9 cellular contexts compared by ENCODE assay signal in the genomic region with DNA sequence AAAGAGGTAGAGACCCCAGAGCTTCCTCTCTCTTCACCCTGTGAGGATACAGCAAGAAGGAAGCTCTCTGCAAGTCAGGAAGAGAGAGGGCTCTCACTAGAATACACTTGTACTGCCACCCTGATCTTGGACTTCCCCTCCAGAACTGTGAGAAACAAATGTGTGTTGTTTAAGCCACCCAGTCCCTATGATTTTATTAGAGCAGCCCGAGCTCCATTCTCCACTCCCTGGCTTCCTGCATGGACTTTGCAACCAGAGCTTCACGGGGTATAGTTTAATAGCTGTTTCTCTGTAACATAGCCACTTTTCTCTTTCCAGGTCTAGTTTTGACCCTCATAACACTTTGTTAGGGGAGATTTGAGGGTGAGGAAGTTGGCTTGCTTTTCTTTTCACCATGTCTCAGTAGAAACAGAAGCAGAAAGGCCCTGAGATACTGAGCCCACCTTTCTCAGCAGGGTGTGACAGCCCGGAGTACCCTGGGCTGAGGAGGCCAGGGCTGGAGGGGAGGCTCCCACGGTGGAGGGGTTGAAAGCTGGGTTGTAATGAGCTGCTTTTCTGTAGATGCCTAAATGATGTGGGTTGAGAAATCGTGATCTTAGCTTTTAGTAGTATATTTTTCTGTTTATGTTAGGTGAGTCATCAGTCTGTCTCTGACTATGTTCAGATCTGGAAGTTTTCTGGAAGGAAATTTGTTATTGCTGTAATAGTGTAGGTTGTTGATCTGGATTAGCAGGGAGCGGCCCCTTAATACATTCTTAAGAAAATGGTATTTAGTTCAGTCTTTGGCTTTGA.
DNase-seq lines count a peak whose midpoint lies in the region; ATAC-seq, FAIRE-seq and TF ChIP-seq lines count a peak whose summit lies in the region.
"Had no signal": no experiment of that assay in that cellular context is flagged by ENCODE, and none has a peak within 500 bp of the region (broad histone marks: within the 10 kb centered on the region; RNA-seq: fewer than 3 reads in every experiment).

No MANE protein-coding gene starts in this region.

- H3K4me1 Mint-ChIP-seq in activated T-cell treated with anti-CD3 and anti-CD28 coated beads, Interleukin-2, amount 50 U/mL, for 72 hours (ENCODE audit: low read depth): peaks cover 50% of the 10 kb centered on the region
- H3K4me1 Mint-ChIP-seq in activated T-helper 17 cell treated with anti-CD3 and anti-CD28 coated beads, Interleukin-2, amount 50 U/mL, for 72 hours: peaks cover 12% of the 10 kb centered on the region

- no peaks in the 10 kb centered on the region for H3K27me3 ChIP-seq in tibial artery

- ATAC-seq in activated T-cell treated with anti-CD3 and anti-CD28 coated beads, Interleukin-2, amount 50 U/mL, for 72 hours (replicated peaks in 1 of 2): peak; percentile 69 to 74
- ATAC-seq in activated T-helper 17 cell treated with anti-CD3 and anti-CD28 coated beads, Interleukin-2, amount 50 U/mL, for 72 hours (replicated peaks): peak; percentile 82
- no peak for ATAC-seq in HG03025 (IDR thresholded peaks at IDR 0.05; ENCODE audit: low FRiP score, unreplicated experiment)

- no peaks in the 10 kb centered on the region for H3K9me3 Mint-ChIP-seq in activated T-cell treated with anti-CD3 and anti-CD28 coated beads, Interleukin-2, amount 50 U/mL, for 72 hours
- H3K9me3 Mint-ChIP-seq in activated T-helper 17 cell treated with anti-CD3 and anti-CD28 coated beads, Interleukin-2, amount 50 U/mL, for 72 hours: no peaks in the 10 kb centered on the region

- H3K36me3 Mint-ChIP-seq in activated T-cell treated with anti-CD3 and anti-CD28 coated beads, Interleukin-2, amount 50 U/mL, for 72 hours (ENCODE audit: insufficient read depth in 2 of 2): peaks cover 0 to 3% of the 10 kb centered on the region in 2 donors
- H3K36me3 Mint-ChIP-seq in activated T-helper 17 cell treated with anti-CD3 and anti-CD28 coated beads, Interleukin-2, amount 50 U/mL, for 72 hours (ENCODE audit: low read depth): peaks cover 12% of the 10 kb centered on the region

- H3K4me3 ChIP-seq in tibial artery: no peak overlapping the region

- H3K27me3 Mint-ChIP-seq in activated T-cell treated with anti-CD3 and anti-CD28 coated beads, Interleukin-2, amount 50 U/mL, for 72 hours (ENCODE audit: low read depth): no peaks in the 10 kb centered on the region
- H3K27me3 Mint-ChIP-seq in activated T-helper 17 cell treated with anti-CD3 and anti-CD28 coated beads, Interleukin-2, amount 50 U/mL, for 72 hours: no peaks in the 10 kb centered on the region

- H3K4me1 ChIP-seq in tibial artery: peaks cover 0 to 76% (median 36%) of the 10 kb centered on the region in 4 donors

- TF ChIP-seq POLR2A in H54 (IDR thresholded peaks at IDR 0.05; ENCODE audit: low read depth, low read length): no peak

- no peak for FAIRE-seq in H54 (lab: Jason Lieb, UNC)

- no peak for TF ChIP-seq CTCF in tibial artery (IDR thresholded peaks at IDR 0.05)

- DNase-seq in activated T-cell treated with anti-CD3 and anti-CD28 coated beads, Interleukin-2, amount 50 U/mL, for 72 hours: no peak
- DNase-seq in activated T-cell treated with anti-CD3 and anti-CD28 coated beads for 4 hours (no peak), kidney glomerular epithelial cell (lab: John Stamatoyannopoulos, UW) (peak; percentile 12), tibial artery (no peak), DMS79 (lab: John Stamatoyannopoulos, UW) (no peak), H54 (ENCODE audit: insufficient read length, low spot score) (no peak)
- DNase-seq: NCI-H187 had no signal

- peak overlapping the region; percentile 0 to 27 for H3K4me3 Mint-ChIP-seq in activated T-cell treated with anti-CD3 and anti-CD28 coated beads, Interleukin-2, amount 50 U/mL, for 72 hours
- H3K4me3 Mint-ChIP-seq in activated T-helper 17 cell treated with anti-CD3 and anti-CD28 coated beads, Interleukin-2, amount 50 U/mL, for 72 hours: peak overlapping the region; percentile 30

- intact Hi-C loops in tibial artery (cut with DNase I; ENCODE audit: low total_unique reads): no loop called here

- peak overlapping the region; percentile 81 for H3K27ac Mint-ChIP-seq in activated T-cell treated with anti-CD3 and anti-CD28 coated beads, Interleukin-2, amount 50 U/mL, for 72 hours
- H3K27ac Mint-ChIP-seq in activated T-helper 17 cell treated with anti-CD3 and anti-CD28 coated beads, Interleukin-2, amount 50 U/mL, for 72 hours: peak overlapping the region; percentile 4

- no peaks in the 10 kb centered on the region for H3K9me3 ChIP-seq in tibial artery

- H3K36me3 ChIP-seq in tibial artery: peaks cover 0 to 13% (median 10%) of the 10 kb centered on the region in 3 donors

- H3K27ac ChIP-seq in tibial artery: peak overlapping the region; percentile 66 to 70
